In the genomic region with DNA sequence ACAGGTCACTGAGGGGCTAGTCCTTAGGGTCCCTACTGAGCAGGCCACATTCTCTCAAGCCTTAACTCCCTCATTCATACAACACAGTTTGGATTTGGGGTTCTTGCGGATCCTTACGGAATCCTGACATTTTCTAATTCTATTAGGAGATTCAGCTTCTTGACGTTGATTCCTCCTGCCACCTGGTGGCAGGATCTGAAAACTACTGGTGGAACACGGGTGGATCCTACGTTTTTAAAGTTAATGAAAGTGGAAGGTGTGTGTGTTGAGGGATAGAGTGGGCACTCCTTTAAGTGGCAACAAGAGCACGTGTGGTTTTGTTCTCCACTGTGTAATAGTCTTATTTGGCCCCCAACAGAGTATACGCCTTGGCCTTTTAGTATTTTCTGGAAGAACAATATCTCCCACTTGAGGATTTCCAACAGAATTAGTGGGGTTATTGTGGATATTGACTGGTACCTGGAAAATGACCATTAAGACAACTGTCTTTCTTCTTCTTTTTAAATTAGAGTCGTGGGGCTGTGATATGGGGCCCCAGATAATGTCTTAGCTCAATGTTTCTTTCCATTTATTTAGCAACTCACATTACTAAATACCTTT, we compare ENCODE assay signal across 1 cellular context.
TF ChIP-seq lines count a peak whose summit lies in the region.

No MANE protein-coding gene starts in this region.

TF ChIP-seq in H1, 55 proteins besides CTCF, POLR2A, EP300 and RAD21:
- peak; percentile 18 for TF ChIP-seq TAF7 (optimal IDR thresholded peaks at IDR 0.05; ENCODE audit: borderline replicate concordance, low read depth, low read length)
- TF ChIP-seq TCF12 (IDR thresholded peaks at IDR 0.05; ENCODE audit: low read depth, low read length), result no peak
